In the genomic region with DNA sequence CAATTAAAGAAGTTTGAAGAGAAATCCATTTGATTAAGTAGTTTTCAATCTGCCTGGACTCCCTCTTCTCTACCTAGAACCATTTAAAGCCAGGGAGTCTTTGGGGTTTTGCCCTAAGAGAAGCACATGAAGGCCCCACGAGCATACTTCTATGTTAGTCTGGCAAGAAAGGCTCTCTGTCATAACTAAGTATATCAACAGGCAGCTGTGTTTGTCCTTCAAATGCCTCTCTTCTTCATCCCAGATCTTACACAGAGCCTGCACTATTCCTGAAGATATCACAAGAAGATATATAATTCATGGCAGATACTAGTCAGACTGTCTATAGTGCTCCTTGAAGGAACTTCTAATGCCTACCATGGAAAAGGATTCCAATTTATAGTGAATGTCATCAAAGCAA, we compare ENCODE assay signal across 34 cellular contexts.
"Had no signal": no experiment of that assay in that cellular context is flagged by ENCODE, and none has a peak within 500 bp of the region (broad histone marks: within the 10 kb centered on the region; RNA-seq: fewer than 3 reads in every experiment).

No MANE protein-coding gene starts in this region.

- H3K27ac Mint-ChIP-seq: activated B cell treated with CpG ODN at 0.5 μM for 24 hours; activated CD4-positive, alpha-beta memory T cell treated with anti-CD3 and anti-CD28 coated beads for 36 hours; activated CD4-positive, alpha-beta T cell treated with anti-CD3 and anti-CD28 coated beads, Interleukin-2, amount 10 ng/mL, durations not matched to agents 24 days and 14 days; activated CD8-positive, alpha-beta T cell treated with anti-CD3 and anti-CD28 coated beads for 36 hours; activated naive CD4-positive, alpha-beta T cell treated with anti-CD3 and anti-CD28 coated beads for 36 hours; activated naive CD4-positive, alpha-beta T cell treated with anti-CD3 and anti-CD28 coated beads, Interleukin-2, amount 50 U/mL, for 72 hours; activated naive CD8-positive, alpha-beta T cell treated with anti-CD3 and anti-CD28 coated beads for 36 hours; activated T-cell treated with anti-CD3 and anti-CD28 coated beads, Interleukin-2, amount 50 U/mL, for 72 hours; activated T-helper 1 cell treated with anti-CD3 and anti-CD28 coated beads, Interleukin-12 subunit alpha, Interleukin-12 subunit beta, Interleukin-2, Interleukin-4 antibody, amounts not matched to agents 30 ng/mL and 10 ng/mL and 1 ng/mL, durations not matched to agents 14 hours and 24 hours and 36 hours; activated T-helper 17 cell treated with anti-CD3 and anti-CD28 coated beads, Interleukin-2, amount 50 U/mL, for 72 hours; T-helper 1 cell treated with Interleukin-12 subunit alpha and Interleukin-12 subunit beta and Interleukin-4 antibody, amounts not matched to agents 30 μg/mL and 1 μg/mL, for 36 hours; T-helper 2 cell treated with Interferon-gamma antibody and Interleukin-4, amounts not matched to agents 5 μg/mL and 100 μg/mL, for 36 hours had no signal

- H3K4me1 ChIP-seq: body of pancreas, breast epithelium had no signal

- DNase-seq: activated B cell treated with CpG ODN at 0.5 μM for 24 hours; activated CD4-positive, alpha-beta memory T cell treated with anti-CD3 and anti-CD28 coated beads for 36 hours; activated CD4-positive, alpha-beta T cell treated with anti-CD3 and anti-CD28 coated beads for 4 hours; activated CD4-positive, alpha-beta T cell treated with anti-CD3 and anti-CD28 coated beads, Interleukin-2, amount 10 ng/mL, durations not matched to agents 24 days and 14 days; activated CD4-positive, alpha-beta T cell treated with anti-CD3 and anti-CD28 coated beads, Interleukin-2, amount 50 U/mL, for 1 hour; activated CD4-positive, alpha-beta T cell treated with anti-CD3 and anti-CD28 coated beads, Interleukin-2, amount 50 U/mL, for 4 hours; activated CD4-positive, CD25-positive, alpha-beta regulatory T cell treated with anti-CD3 and anti-CD28 coated beads, Interleukin-2, amount 50 U/mL, for 72 hours; activated CD8-positive, alpha-beta memory T cell treated with anti-CD3 and anti-CD28 coated beads, Interleukin-2, amount 50 U/mL, for 4 hours; activated CD8-positive, alpha-beta T cell treated with anti-CD3 and anti-CD28 coated beads for 36 hours; activated effector memory CD4-positive, alpha-beta T cell treated with anti-CD3 and anti-CD28 coated beads, Interleukin-2, amount 50 U/mL, for 16 hours; activated gamma-delta T cell treated with Interleukin-2 at 50 U/mL for 16 hours; activated naive CD4-positive, alpha-beta T cell; activated naive CD4-positive, alpha-beta T cell treated with anti-CD3 and anti-CD28 coated beads for 36 hours; activated naive CD4-positive, alpha-beta T cell treated with anti-CD3 and anti-CD28 coated beads, Interleukin-2, amount 50 U/mL, for 16 hours; activated naive CD8-positive, alpha-beta T cell treated with anti-CD3 and anti-CD28 coated beads for 36 hours; activated T-cell treated with anti-CD3 and anti-CD28 coated beads for 4 hours; activated T-cell treated with anti-CD3 and anti-CD28 coated beads, Interleukin-2, amount 50 U/mL, for 1 hour; activated T-cell treated with anti-CD3 and anti-CD28 coated beads, Interleukin-2, amount 50 U/mL, for 4 hours; activated T-cell treated with anti-CD3 and anti-CD28 coated beads, Interleukin-2, amount 50 U/mL, for 72 hours; adrenal gland; amniotic stem cell; aorta; body of pancreas; brain microvascular endothelial cell; central memory CD4-positive, alpha-beta T cell; T-helper 2 cell; T-helper 9 cell had no signal

- H3K27me3 ChIP-seq: adrenal gland, body of pancreas, brain microvascular endothelial cell, breast epithelium had no signal

- H3K27ac ChIP-seq: adrenal gland, body of pancreas, brain microvascular endothelial cell, breast epithelium, VCaP had no signal

- H3K9me3 Mint-ChIP-seq: activated B cell treated with CpG ODN at 0.5 μM for 24 hours; activated CD4-positive, alpha-beta memory T cell treated with anti-CD3 and anti-CD28 coated beads for 36 hours; activated CD4-positive, alpha-beta T cell treated with anti-CD3 and anti-CD28 coated beads, Interleukin-2, amount 10 ng/mL, durations not matched to agents 24 days and 14 days; activated CD8-positive, alpha-beta T cell treated with anti-CD3 and anti-CD28 coated beads for 36 hours; activated naive CD4-positive, alpha-beta T cell treated with anti-CD3 and anti-CD28 coated beads for 36 hours; activated naive CD4-positive, alpha-beta T cell treated with anti-CD3 and anti-CD28 coated beads, Interleukin-2, amount 50 U/mL, for 72 hours; activated naive CD8-positive, alpha-beta T cell treated with anti-CD3 and anti-CD28 coated beads for 36 hours; activated T-cell treated with anti-CD3 and anti-CD28 coated beads, Interleukin-2, amount 50 U/mL, for 4 hours; activated T-cell treated with anti-CD3 and anti-CD28 coated beads, Interleukin-2, amount 50 U/mL, for 72 hours; activated T-helper 1 cell treated with anti-CD3 and anti-CD28 coated beads, Interleukin-12 subunit alpha, Interleukin-12 subunit beta, Interleukin-2, Interleukin-4 antibody, amounts not matched to agents 30 ng/mL and 10 ng/mL and 1 ng/mL, durations not matched to agents 14 hours and 24 hours and 36 hours; activated T-helper 17 cell treated with anti-CD3 and anti-CD28 coated beads, Interleukin-2, amount 50 U/mL, for 72 hours; T-helper 1 cell treated with Interleukin-12 subunit alpha and Interleukin-12 subunit beta and Interleukin-4 antibody, amounts not matched to agents 30 μg/mL and 1 μg/mL, for 36 hours; T-helper 2 cell treated with Interferon-gamma antibody and Interleukin-4, amounts not matched to agents 5 μg/mL and 100 μg/mL, for 36 hours had no signal

- H3K36me3 ChIP-seq: adrenal gland, brain microvascular endothelial cell, breast epithelium had no signal

- H3K27me3 Mint-ChIP-seq: activated B cell treated with CpG ODN at 0.5 μM for 24 hours; activated naive CD8-positive, alpha-beta T cell treated with anti-CD3 and anti-CD28 coated beads for 36 hours had no signal

- H3K4me3 ChIP-seq: adrenal gland, body of pancreas, breast epithelium had no signal

- H3K4me3 Mint-ChIP-seq: activated B cell treated with CpG ODN at 0.5 μM for 24 hours; activated CD4-positive, alpha-beta memory T cell treated with anti-CD3 and anti-CD28 coated beads for 36 hours; activated CD4-positive, alpha-beta T cell treated with anti-CD3 and anti-CD28 coated beads, Interleukin-2, amount 10 ng/mL, durations not matched to agents 24 days and 14 days; activated CD8-positive, alpha-beta T cell treated with anti-CD3 and anti-CD28 coated beads for 36 hours; activated naive CD4-positive, alpha-beta T cell treated with anti-CD3 and anti-CD28 coated beads for 36 hours; activated naive CD8-positive, alpha-beta T cell treated with anti-CD3 and anti-CD28 coated beads for 36 hours; activated T-cell treated with anti-CD3 and anti-CD28 coated beads, Interleukin-2, amount 50 U/mL, for 4 hours; activated T-cell treated with anti-CD3 and anti-CD28 coated beads, Interleukin-2, amount 50 U/mL, for 72 hours; activated T-helper 1 cell treated with anti-CD3 and anti-CD28 coated beads, Interleukin-12 subunit alpha, Interleukin-12 subunit beta, Interleukin-2, Interleukin-4 antibody, amounts not matched to agents 30 ng/mL and 10 ng/mL and 1 ng/mL, durations not matched to agents 14 hours and 24 hours and 36 hours; activated T-helper 17 cell treated with anti-CD3 and anti-CD28 coated beads, Interleukin-2, amount 50 U/mL, for 72 hours; T-helper 1 cell treated with Interleukin-12 subunit alpha and Interleukin-12 subunit beta and Interleukin-4 antibody, amounts not matched to agents 30 μg/mL and 1 μg/mL, for 36 hours; T-helper 2 cell treated with Interferon-gamma antibody and Interleukin-4, amounts not matched to agents 5 μg/mL and 100 μg/mL, for 36 hours had no signal

- H3K36me3 Mint-ChIP-seq: activated CD4-positive, alpha-beta memory T cell treated with anti-CD3 and anti-CD28 coated beads for 36 hours; activated naive CD4-positive, alpha-beta T cell treated with anti-CD3 and anti-CD28 coated beads, Interleukin-2, amount 50 U/mL, for 72 hours; activated naive CD8-positive, alpha-beta T cell treated with anti-CD3 and anti-CD28 coated beads for 36 hours had no signal

- H3K9me3 ChIP-seq: adrenal gland, body of pancreas, breast epithelium had no signal

- H3K4me1 Mint-ChIP-seq: activated B cell treated with CpG ODN at 0.5 μM for 24 hours; activated CD4-positive, alpha-beta T cell treated with anti-CD3 and anti-CD28 coated beads, Interleukin-2, amount 10 ng/mL, durations not matched to agents 24 days and 14 days; activated naive CD8-positive, alpha-beta T cell treated with anti-CD3 and anti-CD28 coated beads for 36 hours; activated T-helper 17 cell treated with anti-CD3 and anti-CD28 coated beads, Interleukin-2, amount 50 U/mL, for 72 hours had no signal
